17 cellular contexts compared by ENCODE assay signal in the genomic region with DNA sequence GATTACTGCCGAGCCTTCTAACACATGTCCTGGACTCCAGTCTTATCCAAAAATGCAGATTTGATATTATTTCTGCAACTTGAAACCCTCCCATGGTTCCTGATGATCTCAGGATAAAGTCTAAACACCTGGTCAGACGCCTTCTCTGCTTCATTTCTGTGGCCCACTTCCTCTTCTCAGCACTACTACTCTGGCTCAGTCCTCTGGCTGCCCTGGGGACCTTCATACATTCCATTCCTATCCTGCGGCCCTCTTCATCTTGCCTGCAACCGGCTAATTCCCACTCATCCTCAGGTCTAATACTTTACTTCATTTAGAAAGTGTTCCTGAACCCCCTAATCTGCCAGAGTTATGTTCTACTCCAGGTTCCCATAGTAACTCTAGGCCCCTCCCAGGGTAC.
"Had no signal": no experiment of that assay in that cellular context is flagged by ENCODE, and none has a peak within 500 bp of the region (broad histone marks: within the 10 kb centered on the region; RNA-seq: fewer than 3 reads in every experiment).

No MANE protein-coding gene starts in this region.

- ATAC-seq: activated T-cell treated with anti-CD3 and anti-CD28 coated beads, Interleukin-2, amount 50 U/mL, for 4 hours; pancreas; right cardiac atrium; WTC11 had no signal

- DNase-seq: activated CD4-positive, alpha-beta T cell treated with anti-CD3 and anti-CD28 coated beads, Interleukin-2, amount 50 U/mL, for 4 hours; activated CD8-positive, alpha-beta memory T cell treated with anti-CD3 and anti-CD28 coated beads, Interleukin-2, amount 50 U/mL, for 48 hours; activated naive CD4-positive, alpha-beta T cell treated with Interleukin-2 at 50 U/mL for 16 hours; activated naive CD8-positive, alpha-beta T cell treated with anti-CD3 and anti-CD28 coated beads for 36 hours; activated T-cell treated with anti-CD3 and anti-CD28 coated beads, Interleukin-2, amount 50 U/mL, for 4 hours; amniotic stem cell; cerebellar nuclear complex; hippocampal formation; left ventricle myocardium inferior; nephron progenitor cell; pancreas; right cardiac atrium; stimulated activated CD4-positive, alpha-beta T cell treated with anti-CD3 and anti-CD28 coated beads, Interleukin-1b, Interleukin-23, amount 100 ng/mL, for 48 hours; substantia nigra; thyroid gland had no signal

- H3K27me3 Mint-ChIP-seq: activated naive CD8-positive, alpha-beta T cell treated with anti-CD3 and anti-CD28 coated beads for 36 hours; stimulated activated naive CD8-positive, alpha-beta T cell treated with anti-CD3 and anti-CD28 coated beads, Interleukin-15, Interleukin-2, amounts not matched to agents 100 ng/mL and 50 ng/mL, for 24 hours had no signal

- H3K36me3 Mint-ChIP-seq: WTC11 had no signal

- H3K27ac Mint-ChIP-seq: activated naive CD8-positive, alpha-beta T cell treated with anti-CD3 and anti-CD28 coated beads for 36 hours; nephron progenitor cell; stimulated activated naive CD8-positive, alpha-beta T cell treated with anti-CD3 and anti-CD28 coated beads, Interleukin-15, Interleukin-2, amounts not matched to agents 100 ng/mL and 50 ng/mL, for 24 hours had no signal

- H3K9me3 Mint-ChIP-seq: activated naive CD8-positive, alpha-beta T cell treated with anti-CD3 and anti-CD28 coated beads for 36 hours; activated T-cell treated with anti-CD3 and anti-CD28 coated beads, Interleukin-2, amount 50 U/mL, for 4 hours; nephron progenitor cell; stimulated activated naive CD8-positive, alpha-beta T cell treated with anti-CD3 and anti-CD28 coated beads, Interleukin-15, Interleukin-2, amounts not matched to agents 100 ng/mL and 50 ng/mL, for 24 hours; WTC11 had no signal

- H3K4me3 Mint-ChIP-seq: activated naive CD8-positive, alpha-beta T cell treated with anti-CD3 and anti-CD28 coated beads for 36 hours; activated T-cell treated with anti-CD3 and anti-CD28 coated beads, Interleukin-2, amount 50 U/mL, for 4 hours; nephron progenitor cell; stimulated activated naive CD8-positive, alpha-beta T cell treated with anti-CD3 and anti-CD28 coated beads, Interleukin-15, Interleukin-2, amounts not matched to agents 100 ng/mL and 50 ng/mL, for 24 hours; WTC11 had no signal
